In the genomic region with DNA sequence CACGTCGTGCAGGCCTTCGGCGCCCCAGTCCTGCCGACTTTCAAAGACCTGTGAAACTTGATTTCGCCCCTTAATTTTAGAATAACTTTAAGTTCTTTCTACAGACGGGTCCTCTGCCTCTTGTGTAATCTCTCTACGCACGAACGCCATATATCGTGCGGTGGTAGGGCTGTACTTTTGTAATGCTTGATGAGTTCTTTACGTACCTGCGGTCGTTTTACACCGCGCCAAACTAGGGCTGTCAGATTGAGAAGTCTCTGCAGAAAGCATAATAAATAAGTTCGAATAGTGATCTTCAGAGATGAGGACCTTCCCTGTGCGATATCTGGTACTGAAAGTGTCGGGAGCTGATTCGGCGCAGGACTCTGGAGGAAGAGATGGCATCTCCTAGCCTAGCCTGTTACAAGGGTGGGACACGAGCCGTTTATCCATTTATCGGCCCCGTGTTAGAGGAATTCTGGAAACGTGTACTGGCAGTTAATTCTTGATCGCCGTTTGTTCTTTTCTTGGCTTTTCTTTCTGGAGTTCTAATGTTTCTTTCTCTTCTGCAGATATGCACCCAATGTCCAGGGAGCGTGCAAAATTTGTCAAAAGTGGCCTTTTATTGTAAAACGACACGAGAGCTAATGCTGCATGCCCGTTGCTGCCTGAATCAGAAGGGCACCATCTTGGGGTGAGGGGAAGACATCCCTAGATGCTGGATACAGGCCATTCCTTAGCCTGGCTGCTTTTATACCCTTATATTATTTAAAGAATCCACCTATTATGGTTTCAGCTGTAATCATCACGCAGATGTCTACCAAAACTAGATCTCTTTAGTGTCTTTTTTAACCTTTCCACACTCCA, we compare ENCODE assay signal across 8 cellular contexts. TPM values are rescaled to one million over a fixed set of nuclear protein-coding genes. Genes with fewer than 3 reads are reported as not detected.
DNase-seq lines count a peak whose midpoint lies in the region; ATAC-seq, FAIRE-seq and TF ChIP-seq lines count a peak whose summit lies in the region.

No MANE protein-coding gene starts in this region.

- FAIRE-seq in frontal cortex (lab: Jason Lieb, UNC), result no peak

- peak; percentile 56 for DNase-seq in activated CD4-positive, alpha-beta T cell treated with anti-CD3 and anti-CD28 coated beads for 48 hours
- DNase-seq in activated CD4-positive, alpha-beta T cell treated with anti-CD3 and anti-CD28 coated beads for 4 hours, result no peak
- DNase-seq in adipocyte (ENCODE audit: low read depth) (peak; percentile 86), hepatocyte (ENCODE audit: low spot score) (peak; percentile 55), frontal cortex (ENCODE audit: low spot score in 2 of 2) (no peak)

- H3K9ac ChIP-seq in OCI-LY3 (ENCODE audit: low read length) (peak overlapping the region; percentile 83), adipocyte (ENCODE audit: low read length) (peak overlapping the region; percentile 99)

- WGBS in hepatocyte (ENCODE audit: low lambda C conversion rate, missing lambda C conversion rate), result 12% methylated on average over 34 of the region's 34 CpGs

- H3K4me1 ChIP-seq in OCI-LY3 (ENCODE audit: low read length) (peaks cover 17% of the 10 kb centered on the region), adipocyte (ENCODE audit: control insufficient read depth, insufficient read depth, low read length) (peaks cover 43% of the 10 kb centered on the region), hepatocyte (ENCODE audit: insufficient read depth) (peaks cover 36% of the 10 kb centered on the region)

- TF ChIP-seq CTCF in OCI-LY3 (IDR thresholded peaks at IDR 0.05; ENCODE audit: low read depth, low read length) (no peak), hepatocyte (IDR thresholded peaks at IDR 0.05; ENCODE audit: poor library complexity) (no peak)

- peak; percentile 11 for ATAC-seq in HG02973 (IDR thresholded peaks at IDR 0.05; ENCODE audit: unreplicated experiment)

- peaks cover 27% of the 10 kb centered on the region for H3K79me2 ChIP-seq in OCI-LY3 (ENCODE audit: low read length)
- H3K79me2 ChIP-seq in hepatocyte, result peaks cover 24% of the 10 kb centered on the region

- H3K9me3 ChIP-seq in OCI-LY3 (ENCODE audit: insufficient read depth, low read length) (no peaks in the 10 kb centered on the region), adipocyte (ENCODE audit: control insufficient read depth, low read length) (no peaks in the 10 kb centered on the region), hepatocyte (ENCODE audit: low read depth) (no peaks in the 10 kb centered on the region)

- H3K27ac ChIP-seq in OCI-LY3 (ENCODE audit: low read length), result peak overlapping the region; percentile 76
- peak overlapping the region; percentile 100 for H3K27ac ChIP-seq in hepatocyte
- peak overlapping the region; percentile 89 to 99 (median 98) for H3K27ac ChIP-seq in skin epidermis

- H2AFZ ChIP-seq in OCI-LY3 (ENCODE audit: low read depth, low read length) (peak overlapping the region; percentile 35), hepatocyte (peak overlapping the region; percentile 80)

- H3K27me3 ChIP-seq in OCI-LY3 (ENCODE audit: low read depth, low read length) (no peaks in the 10 kb centered on the region), adipocyte (replicated peaks; ENCODE audit: control insufficient read depth, insufficient read depth, low read length) (no peaks in the 10 kb centered on the region), hepatocyte (no peaks in the 10 kb centered on the region)

- H3K36me3 ChIP-seq in OCI-LY3 (replicated peaks; ENCODE audit: low read depth, low read length) (peaks cover 15% of the 10 kb centered on the region), adipocyte (ENCODE audit: control insufficient read depth, insufficient read depth, low read length, severe bottlenecking) (peaks cover 30% of the 10 kb centered on the region), hepatocyte (replicated peaks; ENCODE audit: insufficient read depth, low read depth) (no peaks in the 10 kb centered on the region)

- H4K20me1 ChIP-seq in OCI-LY3 (ENCODE audit: insufficient read depth, low read length) (no peaks in the 10 kb centered on the region), hepatocyte (ENCODE audit: insufficient read depth, poor library complexity, severe bottlenecking) (no peaks in the 10 kb centered on the region)

- H3K9me2 ChIP-seq in hepatocyte (replicated peaks; ENCODE audit: insufficient read depth), result no peaks in the 10 kb centered on the region

- H3K4me2 ChIP-seq in OCI-LY3 (ENCODE audit: low read length), result peak overlapping the region; percentile 92
- H3K4me2 ChIP-seq in hepatocyte, result peak overlapping the region; percentile 92

- peak overlapping the region; percentile 88 for H3K4me3 ChIP-seq in OCI-LY3 (ENCODE audit: low read length)
- H3K4me3 ChIP-seq in adipocyte (ENCODE audit: low read length), result peak overlapping the region; percentile 95
- peak overlapping the region; percentile 78 for H3K4me3 ChIP-seq in hepatocyte
- H3K4me3 ChIP-seq in skin epidermis, result peak overlapping the region; percentile 52 to 82 (median 70)

RNA-seq across cellular contexts. Expression of a gene that starts 0.8 kb away (rescaled TPM):
- total RNA-seq in hepatocyte, result 65.8 and 72.3 TPM in 2 replicates
- polyA plus RNA-seq in hepatocyte, result 58.9 and 66.6 TPM in 2 replicates
- total RNA-seq in frontal cortex, result 17.1 TPM

RNA-seq across cellular contexts. Expression of a gene that starts 1.0 kb away (rescaled TPM):
- total RNA-seq in hepatocyte, result 161 and 173 TPM in 2 replicates
- 259 and 281 TPM in 2 replicates for polyA plus RNA-seq in hepatocyte
- 37.5 TPM for total RNA-seq in frontal cortex

RNA-seq across cellular contexts. Expression of a gene that starts 4.3 kb away (rescaled TPM):
- total RNA-seq in hepatocyte, result 13.2 and 16.6 TPM in 2 replicates
- 20.7 TPM in 2 replicates for polyA plus RNA-seq in hepatocyte
- total RNA-seq in frontal cortex, result 13.9 TPM

RNA-seq across cellular contexts. Expression of a gene that starts 50.0 kb away (rescaled TPM):
- 0.20 TPM in 1 of 2 replicates, not detected in the other for total RNA-seq in hepatocyte
- polyA plus RNA-seq in hepatocyte, result not detected in 2 replicates
- 0.82 TPM for total RNA-seq in frontal cortex

Comparison
In these comparisons a context has a peak if more than half of its experiments do, and no peak if none do; other contexts are left out.
1. DNase-seq: peak in activated CD4-positive, alpha-beta T cell treated with anti-CD3 and anti-CD28 coated beads for 48 hours (single experiment), adipocyte (single experiment) and hepatocyte (single experiment); none in activated CD4-positive, alpha-beta T cell treated with anti-CD3 and anti-CD28 coated beads for 4 hours (0 of 2) and frontal cortex (0 of 2).
2. Peak in every context shown above with its lines, with median percentiles within 50 percentile points of each other: H3K27ac ChIP-seq and H3K4me3 ChIP-seq.